1 cellular context compared by ENCODE assay signal in genomic region chr1:27021347-27022031, GRCh38.
TF ChIP-seq lines count a peak whose summit lies in the region.

No MANE protein-coding gene starts in this region.

TF ChIP-seq in K562, 482 proteins besides CTCF, POLR2A, EP300 and RAD21 (continued from another document and continues in another):
- TF ChIP-seq BCLAF1 (IDR thresholded peaks at IDR 0.05; ENCODE audit: borderline replicate concordance in 1 of 2, control insufficient read depth in 1 of 2, low read depth in 2 of 2, low read length in 1 of 2) (no peak), PRPF4 (IDR thresholded peaks at IDR 0.05; ENCODE audit: insufficient read depth, low read depth, low read length, poor library complexity, severe bottlenecking) (no peak), ATF6 (CRISPR knock-in tag; IDR thresholded peaks at IDR 0.05) (no peak), RBBP5 (IDR thresholded peaks at IDR 0.05; ENCODE audit: borderline replicate concordance, insufficient read depth, low read length, poor library complexity, severe bottlenecking) (no peak), OTX1 (CRISPR knock-in tag; IDR thresholded peaks at IDR 0.05) (no peak), CBFA2T2 (conservative IDR thresholded peaks at IDR 0.05) (no peak), ZNF79 (CRISPR knock-in tag; IDR thresholded peaks at IDR 0.05; ENCODE audit: low read depth) (no peak; the same call in 1 of the 2 replicates), HNRNPL (IDR thresholded peaks at IDR 0.05; ENCODE audit: low read depth, low read length) (no peak), ZNF639 (CRISPR knock-in tag; conservative IDR thresholded peaks at IDR 0.05 in 1 of 2, IDR thresholded peaks at IDR 0.05 in 1 of 2) (no peak; a peak in 1 of 4 replicates), CXXC5 (CRISPR knock-in tag; IDR thresholded peaks at IDR 0.05) (peak; percentile 40), FOXJ2 (tag; IDR thresholded peaks at IDR 0.05) (0 out of 2 replicates have a peak, but pooled peaks have one; percentile 41), KAT2B (IDR thresholded peaks at IDR 0.05; ENCODE audit: low read depth, low read length) (no peak), RHOXF2B (CRISPR knock-in tag; conservative IDR thresholded peaks at IDR 0.05) (0 out of 2 replicates have a peak, but pooled peaks have one; percentile 69), EGR1 (conservative IDR thresholded peaks at IDR 0.05) (no peak), TAF9B (IDR thresholded peaks at IDR 0.05; ENCODE audit: partially characterized antibody) (no peak), PTBP1 (IDR thresholded peaks at IDR 0.05; ENCODE audit: low read depth, low read length) (no peak), DMBX1 (CRISPR knock-in tag; IDR thresholded peaks at IDR 0.05; ENCODE audit: borderline replicate concordance) (0 out of 2 replicates have a peak, but pooled peaks have one; percentile 68), SRSF1 (IDR thresholded peaks at IDR 0.05; ENCODE audit: low read depth, low read length) (no peak), NR4A1 (CRISPR knock-in tag; IDR thresholded peaks at IDR 0.05) (no peak), NR4A1 (tag; IDR thresholded peaks at IDR 0.05) (peak; percentile 70), AFF1 (IDR thresholded peaks at IDR 0.05; ENCODE audit: low read depth in 1 of 2, partially characterized antibody in 2 of 2) (no peak), ZNF695 (CRISPR knock-in tag; IDR thresholded peaks at IDR 0.05) (no peak), ILF3 (IDR thresholded peaks at IDR 0.05; ENCODE audit: borderline replicate concordance) (no peak), ZNF316 (IDR thresholded peaks at IDR 0.05) (no peak), ID3 (CRISPR knock-in tag; IDR thresholded peaks at IDR 0.05) (no peak), ID3 (tag; IDR thresholded peaks at IDR 0.05) (no peak), CBX5 (IDR thresholded peaks at IDR 0.05; ENCODE audit: borderline replicate concordance, low read depth) (no peak), FOXA1 (IDR thresholded peaks at IDR 0.05; ENCODE audit: borderline replicate concordance) (no peak), TCFL5 (CRISPR knock-in tag; conservative IDR thresholded peaks at IDR 0.05) (no peak), SMAD2 (IDR thresholded peaks at IDR 0.05; ENCODE audit: low read depth, low read length) (no peak), GATAD2A (IDR thresholded peaks at IDR 0.05) (no peak), ELF4 (CRISPR knock-in tag; IDR thresholded peaks at IDR 0.05) (no peak), RBM25 (IDR thresholded peaks at IDR 0.05; ENCODE audit: low read depth, low read length, severe bottlenecking) (no peak), ZNF445 (CRISPR knock-in tag; IDR thresholded peaks at IDR 0.05; ENCODE audit: low read depth) (no peak), NCOA2 (IDR thresholded peaks at IDR 0.05; ENCODE audit: partially characterized antibody in 2 of 2) (no peak), DLX4 (CRISPR knock-in tag; IDR thresholded peaks at IDR 0.05) (no peak), ZNF175 (CRISPR knock-in tag; IDR thresholded peaks at IDR 0.05; ENCODE audit: low read depth) (peak; percentile 89), CREBBP (IDR thresholded peaks at IDR 0.05; ENCODE audit: low read depth, low read length) (no peak), SMARCE1 (IDR thresholded peaks at IDR 0.05) (no peak), ZFX (CRISPR knock-in tag; IDR thresholded peaks at IDR 0.05) (no peak), TRIM24 (IDR thresholded peaks at IDR 0.05) (no peak), ZBTB2 (IDR thresholded peaks at IDR 0.05) (no peak), DPF2 (IDR thresholded peaks at IDR 0.05) (peak; percentile 22; the same call in 1 of the 2 replicates), ETV6 (IDR thresholded peaks at IDR 0.05; ENCODE audit: borderline replicate concordance in 1 of 2, low read depth in 2 of 2, low read length in 1 of 2) (no peak), ETV6 (CRISPR knock-in tag; IDR thresholded peaks at IDR 0.05; ENCODE audit: borderline replicate concordance) (no peak), U2AF1 (optimal IDR thresholded peaks at IDR 0.05; ENCODE audit: low read depth, low read length) (no peak), ZNF592 (IDR thresholded peaks at IDR 0.05) (peak; percentile 70; the same call in 1 of the 2 replicates)
